10 cellular contexts compared by ENCODE assay signal in genomic region chr18:25298853-25299274, GRCh38. TPM values are rescaled to one million over a fixed set of nuclear protein-coding genes. Genes with fewer than 3 reads are reported as not detected.
A peak's percentile ranks its signal among the peaks of the same experiment; 100 is the strongest.
DNase-seq lines count a peak whose midpoint lies in the region; ATAC-seq and TF ChIP-seq lines count a peak whose summit lies in the region.
"Had no signal": no experiment of that assay in that cellular context is flagged by ENCODE, and none has a peak within 500 bp of the region (broad histone marks: within the 10 kb centered on the region; RNA-seq: fewer than 3 reads in every experiment).

No MANE protein-coding gene starts in this region.

- no peaks in the 10 kb centered on the region for H3K9me3 Mint-ChIP-seq in natural killer cell treated with Interleukin-12 subunit alpha and Interleukin-12 subunit beta and Interleukin-15 and Interleukin-18, amount 100 ng/mL, for 72 hours
- H3K9me3 Mint-ChIP-seq in natural killer cell (no peaks in the 10 kb centered on the region), glutamatergic neuron (ENCODE audit: unreplicated experiment) (no peaks in the 10 kb centered on the region)
- no peaks in the 10 kb centered on the region for H3K9me3 Mint-ChIP-seq in activated T-helper 2 cell treated with anti-CD3 and anti-CD28 coated beads, Interferon-gamma antibody, Interleukin-2, Interleukin-4, amounts not matched to agents 10 μg/mL and 5 μg/mL and 100 μg/mL, durations not matched to agents 14 hours and 24 hours and 36 hours

- no peaks in the 10 kb centered on the region for H3K36me3 Mint-ChIP-seq in natural killer cell treated with Interleukin-12 subunit alpha and Interleukin-12 subunit beta and Interleukin-15 and Interleukin-18, amount 100 ng/mL, for 72 hours
- H3K36me3 Mint-ChIP-seq in natural killer cell (no peaks in the 10 kb centered on the region), glutamatergic neuron (ENCODE audit: unreplicated experiment) (no peaks in the 10 kb centered on the region)
- no peaks in the 10 kb centered on the region for H3K36me3 Mint-ChIP-seq in activated T-helper 2 cell treated with anti-CD3 and anti-CD28 coated beads, Interferon-gamma antibody, Interleukin-2, Interleukin-4, amounts not matched to agents 10 μg/mL and 5 μg/mL and 100 μg/mL, durations not matched to agents 14 hours and 24 hours and 36 hours (ENCODE audit: low read depth)

- peaks cover 4 to 8% of the 10 kb centered on the region in 2 donors for H3K4me1 ChIP-seq in breast epithelium
- no peaks in the 10 kb centered on the region for H3K4me1 ChIP-seq in right lobe of liver

- TF ChIP-seq CTCF in natural killer cell (IDR thresholded peaks at IDR 0.05), result no peak
- TF ChIP-seq CTCF in breast epithelium (IDR thresholded peaks at IDR 0.05), result no peak
- no peak for TF ChIP-seq CTCF in right lobe of liver (IDR thresholded peaks at IDR 0.05)
- TF ChIP-seq CTCF in glutamatergic neuron (IDR thresholded peaks at IDR 0.05; ENCODE audit: partially characterized antibody, unreplicated experiment), result no peak

- H3K4me3 ChIP-seq in breast epithelium (peak overlapping the region in 1 of 3 donors; percentile 8), right lobe of liver (no peak overlapping the region)

- peaks cover 12 to 14% of the 10 kb centered on the region in 2 donors for H3K4me1 Mint-ChIP-seq in natural killer cell treated with Interleukin-12 subunit alpha and Interleukin-12 subunit beta and Interleukin-15 and Interleukin-18, amount 100 ng/mL, for 72 hours (ENCODE audit: low read depth in 2 of 2)
- H3K4me1 Mint-ChIP-seq in natural killer cell, result peaks cover 15 to 18% of the 10 kb centered on the region in 2 donors
- no peaks in the 10 kb centered on the region for H3K4me1 Mint-ChIP-seq in glutamatergic neuron (ENCODE audit: low read depth, unreplicated experiment)
- H3K4me1 Mint-ChIP-seq in activated T-helper 2 cell treated with anti-CD3 and anti-CD28 coated beads, Interferon-gamma antibody, Interleukin-2, Interleukin-4, amounts not matched to agents 10 μg/mL and 5 μg/mL and 100 μg/mL, durations not matched to agents 14 hours and 24 hours and 36 hours (ENCODE audit: low read depth), result no peaks in the 10 kb centered on the region

- WGBS in right lobe of liver (ENCODE audit: insufficient coverage, low coverage, low lambda C conversion rate, missing lambda C conversion rate), result 10% methylated on average over 1 of the region's 4 CpGs

- H3K36me3 ChIP-seq in breast epithelium (no peaks in the 10 kb centered on the region), right lobe of liver (no peaks in the 10 kb centered on the region)

- intact Hi-C loops in natural killer cell (cut with micrococcal nuclease), result no loop called here
- intact Hi-C loops in breast epithelium (cut with DNase I; ENCODE audit: low total_unique reads), result no loop called here
- intact Hi-C loops in right lobe of liver (cut with DNase I), result no loop called here
- intact Hi-C loops in activated T-helper 2 cell treated with anti-CD3 and anti-CD28 coated beads, Interferon-gamma antibody, Interleukin-2, Interleukin-4, amounts not matched to agents 10 μg/mL and 5 μg/mL and 100 μg/mL, durations not matched to agents 14 hours and 24 hours and 36 hours (cut with micrococcal nuclease), result no loop called here

- H3K9me3 ChIP-seq in breast epithelium, result no peaks in the 10 kb centered on the region
- no peaks in the 10 kb centered on the region for H3K9me3 ChIP-seq in right lobe of liver

- H3K4me3 Mint-ChIP-seq in natural killer cell treated with Interleukin-12 subunit alpha and Interleukin-12 subunit beta and Interleukin-15 and Interleukin-18, amount 100 ng/mL, for 72 hours, result peak overlapping the region; percentile 50
- H3K4me3 Mint-ChIP-seq in natural killer cell (no peak overlapping the region), glutamatergic neuron (ENCODE audit: unreplicated experiment) (no peak overlapping the region)
- no peak overlapping the region for H3K4me3 Mint-ChIP-seq in activated T-helper 2 cell treated with anti-CD3 and anti-CD28 coated beads, Interferon-gamma antibody, Interleukin-2, Interleukin-4, amounts not matched to agents 10 μg/mL and 5 μg/mL and 100 μg/mL, durations not matched to agents 14 hours and 24 hours and 36 hours (ENCODE audit: low read depth)

- DNase-seq in natural killer cell treated with Interleukin-12 subunit alpha and Interleukin-12 subunit beta and Interleukin-15 and Interleukin-18, amount 100 ng/mL, for 72 hours (ENCODE audit: low spot score), result no peak
- no peak for DNase-seq in natural killer cell
- peak in 1 of 2 donors; percentile 62 for DNase-seq in breast epithelium (ENCODE audit: low spot score in 2 of 2)
- DNase-seq in right lobe of liver, result peak in 1 of 3 donors; percentile 26
- no peak for DNase-seq in glutamatergic neuron
- no peak for DNase-seq in activated T-helper 2 cell treated with anti-CD3 and anti-CD28 coated beads, Interferon-gamma antibody, Interleukin-2, Interleukin-4, amounts not matched to agents 10 μg/mL and 5 μg/mL and 100 μg/mL, durations not matched to agents 14 hours and 24 hours and 36 hours (ENCODE audit: low spot score)
- no peak for DNase-seq in NCI-H1417 treated with DMSO at 0.1 percent for 48 hours (lab: John Stamatoyannopoulos, UW)
- no peak for DNase-seq in NCI-H128 (lab: John Stamatoyannopoulos, UW; ENCODE audit: unreplicated experiment)
- DNase-seq: NCI-H774 had no signal

- TF ChIP-seq POLR2A in breast epithelium (IDR thresholded peaks at IDR 0.05) (no peak), right lobe of liver (IDR thresholded peaks at IDR 0.05) (no peak)

- H3K27ac ChIP-seq in breast epithelium, result peak overlapping the region; percentile 67 to 84
- no peak overlapping the region for H3K27ac ChIP-seq in right lobe of liver

- H3K27ac Mint-ChIP-seq in natural killer cell treated with Interleukin-12 subunit alpha and Interleukin-12 subunit beta and Interleukin-15 and Interleukin-18, amount 100 ng/mL, for 72 hours, result peak overlapping the region in 1 of 2 donors; percentile 25
- H3K27ac Mint-ChIP-seq in natural killer cell, result no peak overlapping the region
- no peak overlapping the region for H3K27ac Mint-ChIP-seq in glutamatergic neuron (ENCODE audit: unreplicated experiment)
- H3K27ac Mint-ChIP-seq in activated T-helper 2 cell treated with anti-CD3 and anti-CD28 coated beads, Interferon-gamma antibody, Interleukin-2, Interleukin-4, amounts not matched to agents 10 μg/mL and 5 μg/mL and 100 μg/mL, durations not matched to agents 14 hours and 24 hours and 36 hours, result no peak overlapping the region

- H3K27me3 Mint-ChIP-seq in natural killer cell treated with Interleukin-12 subunit alpha and Interleukin-12 subunit beta and Interleukin-15 and Interleukin-18, amount 100 ng/mL, for 72 hours, result peaks cover 0 to 4% of the 10 kb centered on the region in 2 donors
- H3K27me3 Mint-ChIP-seq in natural killer cell (ENCODE audit: low read depth in 2 of 2) (peaks cover 0 to 20% of the 10 kb centered on the region in 2 donors), glutamatergic neuron (ENCODE audit: unreplicated experiment) (no peaks in the 10 kb centered on the region)
- no peaks in the 10 kb centered on the region for H3K27me3 Mint-ChIP-seq in activated T-helper 2 cell treated with anti-CD3 and anti-CD28 coated beads, Interferon-gamma antibody, Interleukin-2, Interleukin-4, amounts not matched to agents 10 μg/mL and 5 μg/mL and 100 μg/mL, durations not matched to agents 14 hours and 24 hours and 36 hours (ENCODE audit: low read depth)

- H3K27me3 ChIP-seq in breast epithelium (no peaks in the 10 kb centered on the region), right lobe of liver (no peaks in the 10 kb centered on the region)

- ATAC-seq in natural killer cell treated with Interleukin-12 subunit alpha and Interleukin-12 subunit beta and Interleukin-15 and Interleukin-18, amount 100 ng/mL, for 72 hours, result peak; percentile 33 to 48
- ATAC-seq in natural killer cell (no peak), right lobe of liver (peak; percentile 47 to 91 (median 82))

RNA-seq across cellular contexts. Expression of gene ZNF521, which starts 53.1 kb away (rescaled TPM):
- 1 to 10 TPM in 1 of 2 donors, not detected in 1; 1.8 TPM for total RNA-seq in natural killer cell treated with Interleukin-12 subunit alpha and Interleukin-12 subunit beta and Interleukin-15 and Interleukin-18, amount 100 ng/mL, for 72 hours
- total RNA-seq in natural killer cell (1 to 10 TPM in 1 of 3 donors, under 1 TPM in 2; 0.19 to 3.5 (median 0.54) TPM), breast epithelium (10 to 100 TPM; 30.2 to 67.5 (median 51.8) TPM), right lobe of liver (1 to 10 TPM in 3 of 6 experiments, under 1 TPM in 3; 0.31 to 2.9 (median 1.3) TPM), glutamatergic neuron (ENCODE audit: unreplicated experiment) (58.7 TPM)
- total RNA-seq in activated T-helper 2 cell treated with anti-CD3 and anti-CD28 coated beads, Interferon-gamma antibody, Interleukin-2, Interleukin-4, amounts not matched to agents 10 μg/mL and 5 μg/mL and 100 μg/mL, durations not matched to agents 14 hours and 24 hours and 36 hours, result not detected in 2 replicates
- total RNA-seq: A673 had no signal

Comparison
In these comparisons a context has a peak if more than half of its experiments do, and no peak if none do; other contexts are left out.
1. ATAC-seq: peak in natural killer cell treated with Interleukin-12 subunit alpha and Interleukin-12 subunit beta and Interleukin-15 and Interleukin-18, amount 100 ng/mL, for 72 hours (2 of 2) and right lobe of liver (4 of 4); none in natural killer cell (0 of 3).
2. H3K27ac ChIP-seq: peak in breast epithelium (2 of 2); none in right lobe of liver (0 of 3).
3. RNA of gene ZNF521, which starts 53.1 kb away (total RNA-seq): 58.7 TPM in glutamatergic neuron (single experiment) and 30.2 to 67.5 TPM in breast epithelium; 1.8 TPM in natural killer cell treated with Interleukin-12 subunit alpha and Interleukin-12 subunit beta and Interleukin-15 and Interleukin-18, amount 100 ng/mL, for 72 hours, 0.31 to 2.9 TPM in right lobe of liver, 0.19 to 3.5 TPM in natural killer cell and not detected in activated T-helper 2 cell treated with anti-CD3 and anti-CD28 coated beads, Interferon-gamma antibody, Interleukin-2, Interleukin-4, amounts not matched to agents 10 μg/mL and 5 μg/mL and 100 μg/mL, durations not matched to agents 14 hours and 24 hours and 36 hours; every median in the first group is over 4 times any median in the second.